18 cellular contexts compared by ENCODE assay signal in the genomic region with DNA sequence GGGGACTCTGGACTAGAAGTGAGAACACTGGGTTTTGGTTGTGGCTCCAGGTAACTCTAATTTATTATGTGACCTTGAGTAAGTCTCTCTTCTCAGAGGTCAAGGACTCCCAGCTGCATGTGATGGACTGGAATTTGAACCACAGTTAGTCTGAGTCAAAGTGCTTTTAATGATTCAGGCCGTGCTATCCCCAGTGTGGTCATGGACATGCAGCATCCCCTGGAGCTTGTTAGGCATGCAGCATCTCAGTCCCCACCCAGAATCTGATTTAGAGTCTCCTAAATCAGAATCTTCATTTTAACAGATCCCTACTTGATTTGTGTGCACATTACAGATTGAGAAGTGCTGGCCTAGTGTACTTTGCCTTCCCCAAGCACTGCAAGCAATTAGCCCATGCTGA.
DNase-seq lines count a peak whose midpoint lies in the region; ATAC-seq, FAIRE-seq and TF ChIP-seq lines count a peak whose summit lies in the region.
"Had no signal": no experiment of that assay in that cellular context is flagged by ENCODE, and none has a peak within 500 bp of the region (broad histone marks: within the 10 kb centered on the region; RNA-seq: fewer than 3 reads in every experiment).

No MANE protein-coding gene starts in this region.

- DNase-seq in AG08396 (ENCODE audit: low spot score) = peak; percentile 37
- peak; percentile 62 for DNase-seq in HFFc6
- DNase-seq in iris pigment epithelial cell (ENCODE audit: low read depth) = peak; percentile 67
- DNase-seq in GM19239 (ENCODE audit: insufficient read length, low spot score) = no peak
- DNase-seq in breast epithelium (ENCODE audit: low spot score in 2 of 2) = no peak
- DNase-seq: activated naive CD8-positive, alpha-beta T cell treated with anti-CD3 and anti-CD28 coated beads, Interleukin-2, amount 10 ng/mL, durations not matched to agents 7 days and 5 days; kidney; NCI-H2171; NCI-H748 treated with DMSO at 0.1 percent for 48 hours had no signal

- H3K36me3 ChIP-seq in breast epithelium = no peaks in the 10 kb centered on the region
- H3K36me3 ChIP-seq: heart left ventricle, neutrophil had no signal

- no peaks in the 10 kb centered on the region for H3K27me3 Mint-ChIP-seq in HFFc6 (ENCODE audit: insufficient read depth)
- H3K27me3 Mint-ChIP-seq in activated T-helper 17 cell treated with anti-CD3 and anti-CD28 coated beads, Interleukin-2, amount 50 U/mL, for 72 hours = no peaks in the 10 kb centered on the region
- H3K27me3 Mint-ChIP-seq: activated CD4-positive, alpha-beta memory T cell treated with anti-CD3 and anti-CD28 coated beads for 36 hours; B cell had no signal

- no peak for TF ChIP-seq POLR2A in breast epithelium (IDR thresholded peaks at IDR 0.05)

- no peaks in the 10 kb centered on the region for H3K9me3 ChIP-seq in breast epithelium
- H3K9me3 ChIP-seq: neutrophil had no signal

- H3K4me1 Mint-ChIP-seq in HFFc6 (ENCODE audit: low read depth) = peaks cover 31% of the 10 kb centered on the region
- H3K4me1 Mint-ChIP-seq in activated T-helper 17 cell treated with anti-CD3 and anti-CD28 coated beads, Interleukin-2, amount 50 U/mL, for 72 hours = peaks cover 7% of the 10 kb centered on the region
- H3K4me1 Mint-ChIP-seq: B cell had no signal

- no peak for FAIRE-seq in GM19239 (lab: Jason Lieb, UNC)
- FAIRE-seq: colon, kidney, RCC 7860 had no signal

- TF ChIP-seq CTCF in HFFc6 (IDR thresholded peaks at IDR 0.05) = peak; percentile 54; the same call in 1 of the 2 replicates
- TF ChIP-seq CTCF in breast epithelium (IDR thresholded peaks at IDR 0.05) = no peak

- ATAC-seq in activated T-helper 17 cell treated with anti-CD3 and anti-CD28 coated beads, Interleukin-2, amount 50 U/mL, for 72 hours (replicated peaks) = peak; percentile 20
- ATAC-seq in GM19467 (IDR thresholded peaks at IDR 0.05; ENCODE audit: unreplicated experiment) = no peak
- ATAC-seq in GM18907 (IDR thresholded peaks at IDR 0.05; ENCODE audit: unreplicated experiment) = no peak
- ATAC-seq: heart left ventricle had no signal

- intact Hi-C loops in breast epithelium (cut with DNase I; ENCODE audit: low total_unique reads) = no loop called here

- peaks cover 9% of the 10 kb centered on the region for H3K36me3 Mint-ChIP-seq in HFFc6 (ENCODE audit: low read depth)
- no peaks in the 10 kb centered on the region for H3K36me3 Mint-ChIP-seq in activated T-helper 17 cell treated with anti-CD3 and anti-CD28 coated beads, Interleukin-2, amount 50 U/mL, for 72 hours (ENCODE audit: low read depth)

- H3K9me3 Mint-ChIP-seq in HFFc6 = no peaks in the 10 kb centered on the region
- H3K9me3 Mint-ChIP-seq in activated T-helper 17 cell treated with anti-CD3 and anti-CD28 coated beads, Interleukin-2, amount 50 U/mL, for 72 hours = no peaks in the 10 kb centered on the region

- peak overlapping the region; percentile 63 for H3K27ac Mint-ChIP-seq in HFFc6
- no peak overlapping the region for H3K27ac Mint-ChIP-seq in activated T-helper 17 cell treated with anti-CD3 and anti-CD28 coated beads, Interleukin-2, amount 50 U/mL, for 72 hours
- H3K27ac Mint-ChIP-seq: activated naive CD8-positive, alpha-beta T cell treated with anti-CD3 and anti-CD28 coated beads, Interleukin-2, amount 10 ng/mL, durations not matched to agents 7 days and 5 days; B cell had no signal

- H3K27ac ChIP-seq in breast epithelium = no peak overlapping the region
- H3K27ac ChIP-seq: heart left ventricle, neutrophil had no signal

- peaks cover 0 to 4% of the 10 kb centered on the region in 2 donors for H3K27me3 ChIP-seq in breast epithelium
- H3K27me3 ChIP-seq: heart left ventricle had no signal

- H3K4me1 ChIP-seq in breast epithelium = no peaks in the 10 kb centered on the region

- H3K4me3 ChIP-seq in breast epithelium = no peak overlapping the region
- H3K4me3 ChIP-seq: heart left ventricle had no signal

- H3K4me3 Mint-ChIP-seq in HFFc6 = no peak overlapping the region
- no peak overlapping the region for H3K4me3 Mint-ChIP-seq in activated T-helper 17 cell treated with anti-CD3 and anti-CD28 coated beads, Interleukin-2, amount 50 U/mL, for 72 hours
- H3K4me3 Mint-ChIP-seq: activated CD4-positive, alpha-beta memory T cell treated with anti-CD3 and anti-CD28 coated beads for 36 hours; activated naive CD8-positive, alpha-beta T cell treated with anti-CD3 and anti-CD28 coated beads, Interleukin-2, amount 10 ng/mL, durations not matched to agents 7 days and 5 days; B cell had no signal

Comparison
In these comparisons a context has a peak if more than half of its experiments do, and no peak if none do; other contexts are left out.
1. DNase-seq: peak in AG08396 (single experiment), HFFc6 (single experiment) and iris pigment epithelial cell (single experiment); none in GM19239 (single experiment) and breast epithelium (0 of 2).